In the genomic region with DNA sequence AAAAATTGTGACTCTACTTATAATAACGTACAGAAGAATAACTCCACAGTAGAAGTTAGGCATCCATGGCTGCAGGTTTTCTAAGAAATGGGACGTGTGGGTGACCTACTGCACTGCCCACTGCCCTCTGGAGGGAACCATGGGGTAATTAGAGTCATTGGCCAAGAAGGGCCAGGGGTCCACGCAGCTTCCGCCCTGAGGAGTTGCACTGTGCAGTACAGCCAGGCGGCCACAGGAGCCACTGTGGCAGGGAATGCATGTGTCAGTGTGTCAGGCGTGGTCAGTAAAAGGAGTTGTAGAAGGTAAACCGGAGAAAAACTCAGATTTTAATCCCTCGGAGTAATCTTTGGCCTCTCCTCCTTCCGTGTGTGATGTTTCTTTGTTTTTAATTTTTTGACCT, we compare ENCODE assay signal across 8 cellular contexts. TPM values are rescaled to one million over a fixed set of nuclear protein-coding genes. Genes with fewer than 3 reads are reported as not detected.
DNase-seq lines count a peak whose midpoint lies in the region; ATAC-seq, FAIRE-seq and TF ChIP-seq lines count a peak whose summit lies in the region.

No MANE protein-coding gene starts in this region.

- intact Hi-C loops in Right ventricle myocardium superior (cut with DNase I), result no loop called here

- DNase-seq in ELF-1 (ENCODE audit: low read depth, low spot score) (peak; percentile 44), NCI-H226 (peak; percentile 47), GM12892 (ENCODE audit: insufficient read length) (no peak), H54 (ENCODE audit: insufficient read length, low spot score) (no peak), Right ventricle myocardium superior (no peak), dermis blood vessel endothelial cell (no peak)
- no peak for DNase-seq in central memory CD8-positive, alpha-beta T cell (ENCODE audit: low spot score in 2 of 2)

- no peak for FAIRE-seq in GM12892 (lab: Jason Lieb, UNC)
- FAIRE-seq in H54 (lab: Jason Lieb, UNC), result no peak

- peak overlapping the region; percentile 72 for H3K27ac Mint-ChIP-seq in central memory CD8-positive, alpha-beta T cell (ENCODE audit: low read depth)
- H3K27ac Mint-ChIP-seq in nephron, result peak overlapping the region; percentile 32 to 92 (median 65)

- no peaks in the 10 kb centered on the region for H3K9me3 Mint-ChIP-seq in central memory CD8-positive, alpha-beta T cell
- H3K9me3 Mint-ChIP-seq in nephron, result no peaks in the 10 kb centered on the region

- peak; percentile 43 to 54 (median 54) for TF ChIP-seq CTCF in nephron (IDR thresholded peaks at IDR 0.05; ENCODE audit: unreplicated experiment in 3 of 3)

- TF ChIP-seq POLR2A in GM12892 (IDR thresholded peaks at IDR 0.05; ENCODE audit: low read depth, low read length) (no peak), H54 (IDR thresholded peaks at IDR 0.05; ENCODE audit: low read depth, low read length) (no peak)

- peaks cover 95% of the 10 kb centered on the region for H3K4me1 Mint-ChIP-seq in central memory CD8-positive, alpha-beta T cell
- peaks cover 80% of the 10 kb centered on the region for H3K4me1 Mint-ChIP-seq in nephron

- H3K27me3 Mint-ChIP-seq in central memory CD8-positive, alpha-beta T cell, result no peaks in the 10 kb centered on the region
- H3K27me3 Mint-ChIP-seq in nephron (ENCODE audit: low read depth), result no peaks in the 10 kb centered on the region

- no peak for ATAC-seq in central memory CD8-positive, alpha-beta T cell (replicated peaks; ENCODE audit: extremely low read depth, poor library complexity, severe bottlenecking)
- ATAC-seq in Right ventricle myocardium superior (ENCODE audit: poor library complexity), result no peak

- H3K4me3 Mint-ChIP-seq in central memory CD8-positive, alpha-beta T cell, result no peak overlapping the region
- peak overlapping the region in 2 of 3 experiments; percentile 31 to 42 for H3K4me3 Mint-ChIP-seq in nephron

- H3K36me3 Mint-ChIP-seq in central memory CD8-positive, alpha-beta T cell (ENCODE audit: insufficient read depth), result peaks cover 31% of the 10 kb centered on the region
- H3K36me3 Mint-ChIP-seq in nephron (ENCODE audit: low read depth), result peaks cover 21% of the 10 kb centered on the region

RNA-seq across cellular contexts. Expression of a gene that starts 24.8 kb away (rescaled TPM):
- polyA plus RNA-seq in GM12892 (2012; ENCODE audit: missing spikeins), result 26.4 TPM
- total RNA-seq in Right ventricle myocardium superior (32.3 TPM), dermis blood vessel endothelial cell (51.1 and 51.6 TPM in 2 replicates)

Comparison
In these comparisons a context has a peak if more than half of its experiments do, and no peak if none do; other contexts are left out.
1. DNase-seq: peak in ELF-1 (single experiment) and NCI-H226 (single experiment); none in central memory CD8-positive, alpha-beta T cell (0 of 2), GM12892 (single experiment), H54 (single experiment), Right ventricle myocardium superior (single experiment) and dermis blood vessel endothelial cell (single experiment).